8 cellular contexts compared by ENCODE assay signal in the genomic region with DNA sequence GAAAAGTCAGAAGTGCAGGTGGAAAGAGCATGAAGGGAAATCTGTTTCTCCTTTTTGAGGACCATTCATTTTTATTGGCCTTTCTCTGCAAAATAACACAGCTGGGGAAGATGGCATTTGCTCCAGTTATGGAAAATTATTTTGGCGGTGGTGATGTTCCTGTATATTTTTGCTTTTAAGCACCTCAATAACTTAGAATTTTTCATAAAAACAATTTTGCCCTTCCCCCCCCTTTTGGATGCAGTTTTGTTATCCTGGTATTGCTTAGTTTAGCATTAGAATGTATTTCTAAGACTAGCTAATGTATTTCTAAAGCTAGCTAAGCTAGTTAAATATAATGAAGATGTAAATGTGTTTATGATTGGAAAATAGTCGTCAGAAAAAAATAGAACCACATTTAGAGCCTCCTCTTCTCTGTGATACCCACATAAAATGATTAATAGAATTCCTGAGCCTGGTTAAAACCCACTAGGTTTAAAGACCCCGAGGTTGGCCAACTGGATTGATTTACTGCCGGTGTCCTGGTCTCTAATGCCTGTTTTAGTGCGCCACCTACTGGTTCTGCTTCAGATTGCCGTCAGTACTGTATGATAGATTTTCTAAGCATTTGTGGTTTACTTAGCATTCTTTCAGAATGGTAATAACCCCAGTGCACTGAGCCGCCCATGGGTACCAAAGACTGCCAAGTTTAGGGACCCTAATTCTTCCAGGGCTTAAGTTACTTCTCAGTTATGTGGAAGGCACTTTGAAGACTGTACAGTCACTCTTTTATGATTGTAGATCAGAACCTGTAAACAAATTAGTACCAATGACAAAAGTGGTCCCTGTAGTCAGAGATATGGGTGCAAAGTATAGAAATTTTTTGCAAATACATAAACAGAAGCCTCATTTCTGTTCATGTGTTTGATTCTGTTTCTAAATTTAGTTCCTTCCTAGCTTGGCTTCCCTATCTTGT. TPM values are rescaled to one million over a fixed set of nuclear protein-coding genes. Genes with fewer than 3 reads are reported as not detected.
DNase-seq lines count a peak whose midpoint lies in the region; ATAC-seq and TF ChIP-seq lines count a peak whose summit lies in the region.

No MANE protein-coding gene starts in this region.

- DNase-seq in NCI-H446 treated with DMSO at 0.1 percent for 48 hours (lab: John Stamatoyannopoulos, UW) (peak; percentile 33), chondrocyte (ENCODE audit: low spot score) (no peak), left kidney (ENCODE audit: low read depth, low spot score) (peak; percentile 94), mesenteric fat pad (ENCODE audit: low spot score) (no peak)
- peak; percentile 77 to 81 for DNase-seq in activated CD4-positive, alpha-beta T cell treated with anti-CD3 and anti-CD28 coated beads for 24 hours (ENCODE audit: low read depth in 2 of 2)
- DNase-seq in stimulated activated CD4-positive, alpha-beta T cell treated with anti-CD3 and anti-CD28 coated beads, Interleukin-1b, Interleukin-23, amount 100 ng/mL, for 4 hours (ENCODE audit: low read depth in 2 of 2) = peak; percentile 68 to 85

- peaks cover 5% of the 10 kb centered on the region for H3K36me3 Mint-ChIP-seq in chondrocyte (ENCODE audit: low read depth)

- H3K9me3 Mint-ChIP-seq in chondrocyte (ENCODE audit: low read depth) = peaks cover 3% of the 10 kb centered on the region

- peak; percentile 71 for TF ChIP-seq CTCF in GM12874 (IDR thresholded peaks at IDR 0.05; ENCODE audit: insufficient read depth, low read depth, low read length)
- peak; percentile 96 for TF ChIP-seq CTCF in chondrocyte (IDR thresholded peaks at IDR 0.05)

- H3K4me1 Mint-ChIP-seq in chondrocyte (ENCODE audit: low read depth) = peaks cover 79% of the 10 kb centered on the region

- no peaks in the 10 kb centered on the region for H3K27me3 Mint-ChIP-seq in chondrocyte (ENCODE audit: low read depth)

- no peak overlapping the region for H3K4me3 Mint-ChIP-seq in chondrocyte (ENCODE audit: unreplicated experiment)

- H3K27ac Mint-ChIP-seq in chondrocyte (ENCODE audit: unreplicated experiment) = peak overlapping the region; percentile 77

- peak; percentile 52 for ATAC-seq in HG03135 (IDR thresholded peaks at IDR 0.05; ENCODE audit: unreplicated experiment)

RNA-seq across cellular contexts. Expression of gene KLF3, which starts 11.4 kb away (rescaled TPM):
- total RNA-seq in chondrocyte (26.4 to 27.6 TPM (median 26.7 TPM) in 3 replicates), mesenteric fat pad (41.9 TPM)

Comparison
In these comparisons a context has a peak if more than half of its experiments do, and no peak if none do; other contexts are left out.
1. DNase-seq: peak in NCI-H446 treated with DMSO at 0.1 percent for 48 hours (single experiment), activated CD4-positive, alpha-beta T cell treated with anti-CD3 and anti-CD28 coated beads for 24 hours (2 of 2), left kidney (single experiment) and stimulated activated CD4-positive, alpha-beta T cell treated with anti-CD3 and anti-CD28 coated beads, Interleukin-1b, Interleukin-23, amount 100 ng/mL, for 4 hours (2 of 2); none in chondrocyte (single experiment) and mesenteric fat pad (single experiment).